ENCODE assay signal across 8 cellular contexts in the genomic region with DNA sequence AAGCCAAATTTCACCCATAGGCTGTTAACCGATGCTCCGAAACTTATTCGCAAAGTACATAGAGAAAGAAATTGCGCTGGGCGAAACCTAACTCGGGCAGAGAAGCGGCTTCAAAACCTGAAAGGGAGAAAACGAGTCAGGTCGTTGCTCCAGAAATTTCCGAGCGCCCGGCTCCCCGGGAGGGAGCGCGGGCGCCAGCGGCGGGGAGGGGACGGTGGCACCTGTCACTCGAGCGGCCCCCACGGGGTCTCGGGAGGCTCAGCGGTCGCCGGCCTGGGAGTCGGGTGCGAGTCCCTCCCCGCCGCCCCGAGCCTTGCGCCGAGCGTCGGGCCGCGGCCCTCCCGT. TPM values are rescaled to one million over a fixed set of nuclear protein-coding genes. Genes with fewer than 3 reads are reported as not detected.
DNase-seq lines count a peak whose midpoint lies in the region; ATAC-seq and TF ChIP-seq lines count a peak whose summit lies in the region.
"Not testable (repeated sequence)": the region's sequence is repeated elsewhere in the genome, so short reads cannot be mapped to it uniquely, and the experiment has no call there.

No MANE protein-coding gene starts in this region.

- not testable (repeated sequence) for H3K9me2 ChIP-seq in HCT116 (ENCODE audit: insufficient read depth)

- peak; percentile 9 for ATAC-seq in CD4-positive, alpha-beta T cell (ENCODE audit: poor library complexity)
- ATAC-seq in HCT116; activated CD8-positive, alpha-beta T cell treated with anti-CD3 and anti-CD28 coated beads, Interleukin-2, amount 10 ng/mL, durations not matched to agents 7 days and 5 days; stimulated activated memory B cell treated with anti-CD40 and anti-IgM and Interleukin-4, amounts not matched to agents 10 μg/mL and 1 μg/mL and 100 μg/mL, for 72 hours: not testable (repeated sequence)

- POLR2A ChIA-PET in CD4-positive, alpha-beta T cell (lab: Charles Lee), result interaction anchor here (1.2 kb wide), 1 partner anchor 104 kb away, joined by 4 read pairs; a partner anchor contains a TSS
- POLR2A ChIA-PET in HCT116 (lab: Charles Lee), result not testable (repeated sequence)
- POLR2A ChIA-PET in activated CD8-positive, alpha-beta T cell treated with anti-CD3 and anti-CD28 coated beads, Interleukin-2, amount 10 ng/mL, durations not matched to agents 7 days and 5 days (lab: Charles Lee), result interaction anchor here (1.4 kb wide), 1 partner anchor 109 kb away, joined by 3 read pairs; a partner anchor contains a TSS

- H3K36me3 ChIP-seq in HCT116 (ENCODE audit: control insufficient read depth in 1 of 2, insufficient read depth in 2 of 2, low read length in 2 of 2); iPS-20b (ENCODE audit: insufficient read depth, low read depth, low read length); ovary: not testable (repeated sequence)

- not testable (repeated sequence) for TF ChIP-seq CTCF in CD4-positive, alpha-beta T cell (IDR thresholded peaks at IDR 0.05); HCT116 (IDR thresholded peaks at IDR 0.05 in 2 of 3, conservative IDR thresholded peaks at IDR 0.05 in 1 of 3; ENCODE audit: borderline replicate concordance in 1 of 3, insufficient read depth in 1 of 3, low read depth in 2 of 3, low read length in 2 of 3); choroid plexus epithelial cell (conservative IDR thresholded peaks at IDR 0.05; ENCODE audit: low read depth, low read length); ovary (IDR thresholded peaks at IDR 0.05)

- H4K20me1 ChIP-seq in HCT116 (ENCODE audit: insufficient read depth), result not testable (repeated sequence)

- not testable (repeated sequence) for H2AFZ ChIP-seq in HCT116 (ENCODE audit: low read depth, low read length, poor library complexity, severe bottlenecking)

- peak overlapping the region; percentile 21 for H3K27ac ChIP-seq in CD4-positive, alpha-beta T cell (ENCODE audit: low read depth, low read length)
- H3K27ac ChIP-seq in HCT116 (ENCODE audit: low read depth, low read length), result peak overlapping the region; percentile 55; the same call in 1 of the 2 replicates
- not testable (repeated sequence) for H3K27ac ChIP-seq in iPS-20b (ENCODE audit: low read length)
- peak overlapping the region; percentile 80 to 94 for H3K27ac ChIP-seq in ovary

- H3K4me1 ChIP-seq in HCT116 (ENCODE audit: control insufficient read depth in 1 of 2, insufficient read depth in 2 of 2, low read length in 2 of 2); iPS-20b (ENCODE audit: insufficient read depth, low read length); ovary (ENCODE audit: insufficient read depth): not testable (repeated sequence)

- BruUV-seq in HCT116 (replicated peaks; lab: Mats Ljungman, UMichigan), result not testable (repeated sequence)

- peak overlapping the region; percentile 90 for H3K27ac Mint-ChIP-seq in CD4-positive, alpha-beta T cell
- not testable (repeated sequence) for H3K27ac Mint-ChIP-seq in activated CD8-positive, alpha-beta T cell treated with anti-CD3 and anti-CD28 coated beads, Interleukin-2, amount 10 ng/mL, durations not matched to agents 7 days and 5 days
- H3K27ac Mint-ChIP-seq in stimulated activated memory B cell treated with anti-CD40 and anti-IgM and Interleukin-4, amounts not matched to agents 10 μg/mL and 1 μg/mL and 100 μg/mL, for 72 hours, result peak overlapping the region; percentile 56

- H3K4me3 ChIP-seq in HCT116 (replicated peaks in 1 of 2; ENCODE audit: low read depth in 1 of 2, low read length in 2 of 2) (peak overlapping the region; percentile 55 to 65), choroid plexus epithelial cell (ENCODE audit: low read depth, low read length) (peak overlapping the region; percentile 58), iPS-20b (ENCODE audit: low read length) (peak overlapping the region; percentile 73), ovary (peak overlapping the region; percentile 86)

- 0 to 1% (median 0%) methylated on average over 32 to 38 of the region's 38 CpGs for WGBS in ovary, 3 donors

- not testable (repeated sequence) for TF ChIP-seq POLR2A in HCT116 (IDR thresholded peaks at IDR 0.05; ENCODE audit: borderline replicate concordance, extremely low read depth, insufficient read depth, insufficient read length); ovary (IDR thresholded peaks at IDR 0.05)

- not testable (repeated sequence) for H3K9me3 ChIP-seq in CD4-positive, alpha-beta T cell (ENCODE audit: control insufficient read depth, low read length); HCT116 (ENCODE audit: control insufficient read depth in 1 of 2, insufficient read depth in 1 of 2, low read depth in 1 of 2, low read length in 2 of 2); iPS-20b (ENCODE audit: insufficient read depth, low read depth, low read length); ovary

- CTCF ChIA-PET in CD4-positive, alpha-beta T cell (lab: Charles Lee), result interaction anchor here (1.6 kb wide), 1 partner anchor 104 kb away, joined by 4 read pairs; a partner anchor contains a TSS
- CTCF ChIA-PET in HCT116 (lab: Charles Lee); activated CD8-positive, alpha-beta T cell treated with anti-CD3 and anti-CD28 coated beads, Interleukin-2, amount 10 ng/mL, durations not matched to agents 7 days and 5 days (lab: Charles Lee): not testable (repeated sequence)

- H3K79me2 ChIP-seq in HCT116 (ENCODE audit: insufficient read depth, low read length), result not testable (repeated sequence)

- H3K4me3 Mint-ChIP-seq in CD4-positive, alpha-beta T cell, result peak overlapping the region; percentile 93
- H3K4me3 Mint-ChIP-seq in activated CD8-positive, alpha-beta T cell treated with anti-CD3 and anti-CD28 coated beads, Interleukin-2, amount 10 ng/mL, durations not matched to agents 7 days and 5 days, result peak overlapping the region; percentile 73
- H3K4me3 Mint-ChIP-seq in stimulated activated memory B cell treated with anti-CD40 and anti-IgM and Interleukin-4, amounts not matched to agents 10 μg/mL and 1 μg/mL and 100 μg/mL, for 72 hours, result peak overlapping the region; percentile 82

- TF ChIP-seq EP300 in ovary (IDR thresholded peaks at IDR 0.05), result not testable (repeated sequence)

- DNase-seq in CD4-positive, alpha-beta T cell, result peak in 4 of 10 experiments; percentile 9 to 25 (median 16)
- DNase-seq in HCT116 (ENCODE audit: low read depth, low spot score); choroid plexus epithelial cell (ENCODE audit: low read depth): not testable (repeated sequence)
- DNase-seq in NCI-H748 (lab: John Stamatoyannopoulos, UW; ENCODE audit: unreplicated experiment) (peak; percentile 57), ovary (peak in 1 of 5 donors; percentile 10)
- peak; percentile 40 for DNase-seq in activated CD8-positive, alpha-beta T cell treated with anti-CD3 and anti-CD28 coated beads, Interleukin-2, amount 10 ng/mL, durations not matched to agents 7 days and 5 days

- RAD21 ChIA-PET in HCT116 (lab: Charles Lee; ENCODE audit: low non-redundant PET in 1 of 2, low total read pairs in 2 of 2, uncharacterized antibody in 2 of 2, unreplicated experiment in 2 of 2), result not testable (repeated sequence)

- peak overlapping the region; percentile 74 for H3K4me2 ChIP-seq in HCT116 (ENCODE audit: low read length)

- H3K9me3 Mint-ChIP-seq in CD4-positive, alpha-beta T cell; activated CD8-positive, alpha-beta T cell treated with anti-CD3 and anti-CD28 coated beads, Interleukin-2, amount 10 ng/mL, durations not matched to agents 7 days and 5 days (ENCODE audit: insufficient read depth); stimulated activated memory B cell treated with anti-CD40 and anti-IgM and Interleukin-4, amounts not matched to agents 10 μg/mL and 1 μg/mL and 100 μg/mL, for 72 hours: not testable (repeated sequence)

- TF ChIP-seq RAD21 in HCT116 (IDR thresholded peaks at IDR 0.05; ENCODE audit: low read depth), result not testable (repeated sequence)

- intact Hi-C loops in CD4-positive, alpha-beta T cell (cut with DNase I, micrococcal nuclease), result loop anchor here (2.0 to 10.0 kb wide), 5 partner anchors 105 to 1925 kb away; a partner anchor contains a TSS
- intact Hi-C loops in HCT116 (cut with micrococcal nuclease), result loop anchor here (10.0 kb wide), 1 partner anchor 192 kb away; a partner anchor contains a TSS
- intact Hi-C loops in ovary (cut with DNase I), result not testable (repeated sequence)

- peaks cover 10% of the 10 kb centered on the region for H3K4me1 Mint-ChIP-seq in CD4-positive, alpha-beta T cell (ENCODE audit: low read depth)
- H3K4me1 Mint-ChIP-seq in activated CD8-positive, alpha-beta T cell treated with anti-CD3 and anti-CD28 coated beads, Interleukin-2, amount 10 ng/mL, durations not matched to agents 7 days and 5 days (ENCODE audit: low read depth), result not testable (repeated sequence)
- H3K4me1 Mint-ChIP-seq in stimulated activated memory B cell treated with anti-CD40 and anti-IgM and Interleukin-4, amounts not matched to agents 10 μg/mL and 1 μg/mL and 100 μg/mL, for 72 hours, result peaks cover 13% of the 10 kb centered on the region

- peak overlapping the region; percentile 56 for H3K9ac ChIP-seq in HCT116 (ENCODE audit: low read length)
- peak overlapping the region; percentile 41; the same call in 1 of the 2 replicates for H3K9ac ChIP-seq in iPS-20b (ENCODE audit: low read depth, low read length)

- H3K36me3 Mint-ChIP-seq in CD4-positive, alpha-beta T cell (ENCODE audit: low read depth), result peaks cover 12% of the 10 kb centered on the region
- not testable (repeated sequence) for H3K36me3 Mint-ChIP-seq in activated CD8-positive, alpha-beta T cell treated with anti-CD3 and anti-CD28 coated beads, Interleukin-2, amount 10 ng/mL, durations not matched to agents 7 days and 5 days (ENCODE audit: low read depth); stimulated activated memory B cell treated with anti-CD40 and anti-IgM and Interleukin-4, amounts not matched to agents 10 μg/mL and 1 μg/mL and 100 μg/mL, for 72 hours

- not testable (repeated sequence) for H3K27me3 Mint-ChIP-seq in CD4-positive, alpha-beta T cell; activated CD8-positive, alpha-beta T cell treated with anti-CD3 and anti-CD28 coated beads, Interleukin-2, amount 10 ng/mL, durations not matched to agents 7 days and 5 days (ENCODE audit: low read depth); stimulated activated memory B cell treated with anti-CD40 and anti-IgM and Interleukin-4, amounts not matched to agents 10 μg/mL and 1 μg/mL and 100 μg/mL, for 72 hours

- H3K27me3 ChIP-seq in CD4-positive, alpha-beta T cell (ENCODE audit: control insufficient read depth, insufficient read depth, low read length); HCT116 (ENCODE audit: insufficient read depth, low read length); ovary: not testable (repeated sequence)
- H3K27me3 ChIP-seq in iPS-20b (ENCODE audit: insufficient read depth, low read length), result peaks cover 28% of the 10 kb centered on the region

RNA-seq across cellular contexts. Expression of a gene that starts 0.6 kb away (rescaled TPM):
- total RNA-seq in CD4-positive, alpha-beta T cell, result 1 to 10 TPM; 7.3 to 9.5 TPM
- 6.8 TPM for total RNA-seq in HCT116 (2021; ENCODE audit: unreplicated experiment)
- 2.1 and 2.6 TPM in 2 replicates for polyA plus RNA-seq in HCT116 (2012)
- total RNA-seq in activated CD8-positive, alpha-beta T cell treated with anti-CD3 and anti-CD28 coated beads, Interleukin-2, amount 10 ng/mL, durations not matched to agents 7 days and 5 days, result 1 to 10 TPM; 1.8 to 2.4 TPM
- 10 to 100 TPM; 12.1 to 23.6 (median 14.0) TPM for total RNA-seq in ovary
- polyA plus RNA-seq in ovary, result 10 to 100 TPM; 11.9 to 13.7 TPM
